ENCODE assay signal across 8 cellular contexts in the genomic region with DNA sequence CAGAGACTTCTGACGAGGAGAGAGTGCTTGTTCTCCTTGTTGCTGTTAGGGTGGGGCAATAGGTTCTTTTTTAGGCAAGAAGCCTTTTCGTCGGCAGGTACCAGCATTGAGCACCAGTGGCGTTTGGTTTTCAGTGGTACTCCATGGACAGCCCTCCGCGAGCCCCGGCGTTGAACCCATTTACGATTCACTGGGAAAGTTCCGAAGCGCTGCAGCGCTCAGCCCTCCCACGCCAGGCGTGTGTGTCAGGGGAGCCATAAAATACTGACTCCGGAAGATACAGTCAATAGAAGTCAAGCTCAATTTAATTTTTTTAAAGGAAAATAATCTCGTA. TPM values are rescaled to one million over a fixed set of nuclear protein-coding genes. Genes with fewer than 3 reads are reported as not detected.
A peak's percentile ranks its signal among the peaks of the same experiment; 100 is the strongest.
DNase-seq lines count a peak whose midpoint lies in the region; ATAC-seq and TF ChIP-seq lines count a peak whose summit lies in the region.

No MANE protein-coding gene starts in this region.

- H3K9me3 ChIP-seq in AG04450 (ENCODE audit: control insufficient read depth, insufficient read depth, low read length) (no peaks in the 10 kb centered on the region; the same call in 1 of the 2 replicates), heart right ventricle (no peaks in the 10 kb centered on the region), skeletal muscle satellite cell (replicated peaks; ENCODE audit: low read length) (no peaks in the 10 kb centered on the region)

- TF ChIP-seq CTCF in AG04450 (IDR thresholded peaks at IDR 0.05; ENCODE audit: low read depth, low read length) (no peak), heart right ventricle (IDR thresholded peaks at IDR 0.05) (peak in 1 of 9 donors; percentile 14)

- WGBS in heart right ventricle, 2 donors: 0 to 1% methylated on average over 16 of the region's 16 CpGs

- no peaks in the 10 kb centered on the region for H3K27me3 ChIP-seq in AG04450 (ENCODE audit: control insufficient read depth, insufficient read depth, low read length)
- H3K27me3 ChIP-seq in heart right ventricle: no peaks in the 10 kb centered on the region
- H3K27me3 ChIP-seq in skeletal muscle satellite cell (ENCODE audit: control insufficient read depth, insufficient read depth, low read length): no peaks in the 10 kb centered on the region

- peaks cover 0 to 48% (median 40%) of the 10 kb centered on the region in 9 donors for H3K4me1 ChIP-seq in heart right ventricle
- H3K4me1 ChIP-seq in skeletal muscle satellite cell (ENCODE audit: control insufficient read depth, insufficient read depth, low read length): peaks cover 35% of the 10 kb centered on the region

- peaks cover 12% of the 10 kb centered on the region for H3K36me3 Mint-ChIP-seq in activated T-helper 17 cell treated with anti-CD3 and anti-CD28 coated beads, Interleukin-2, amount 50 U/mL, for 72 hours (ENCODE audit: low read depth)

- H3K4me2 ChIP-seq in skeletal muscle satellite cell (ENCODE audit: low read length): peak overlapping the region; percentile 87

- H3K9ac ChIP-seq in skeletal muscle satellite cell (ENCODE audit: low read depth, low read length): peak overlapping the region; percentile 83

- H3K4me1 Mint-ChIP-seq in activated T-helper 17 cell treated with anti-CD3 and anti-CD28 coated beads, Interleukin-2, amount 50 U/mL, for 72 hours: peaks cover 6% of the 10 kb centered on the region

- H3K36me3 ChIP-seq in heart right ventricle (no peaks in the 10 kb centered on the region), skeletal muscle satellite cell (ENCODE audit: insufficient read depth, low read length) (peaks cover 6% of the 10 kb centered on the region)

- DNase-seq in AG04450 (ENCODE audit: low read depth, low spot score) (no peak), heart right ventricle (no peak), DMS114 treated with DMSO at 0.1 percent for 48 hours (lab: John Stamatoyannopoulos, UW; ENCODE audit: unreplicated experiment) (no peak), superior temporal gyrus (ENCODE audit: extremely low spot score) (no peak)

- H3K9me3 Mint-ChIP-seq in activated T-helper 17 cell treated with anti-CD3 and anti-CD28 coated beads, Interleukin-2, amount 50 U/mL, for 72 hours: no peaks in the 10 kb centered on the region

- CTCF ChIA-PET in AG04450 (lab: Charles Lee): interaction anchor here (0.9 to 1.3 kb wide), 3 partner anchors 16 to 68 kb away, joined by 3 to 5 read pairs (median 4); no protein-coding TSS in a partner anchor

- ATAC-seq in HG03439 (IDR thresholded peaks at IDR 0.05; ENCODE audit: unreplicated experiment) (peak; percentile 19), heart right ventricle (peak; percentile 40 to 73 (median 66)), GM21576 (IDR thresholded peaks at IDR 0.05; ENCODE audit: unreplicated experiment) (no peak)
- ATAC-seq in activated T-helper 17 cell treated with anti-CD3 and anti-CD28 coated beads, Interleukin-2, amount 50 U/mL, for 72 hours (replicated peaks): peak; percentile 45

- H3K4me3 ChIP-seq in AG04450 (ENCODE audit: low read depth, low read length): peak overlapping the region; percentile 82
- H3K4me3 ChIP-seq in heart right ventricle: peak overlapping the region; percentile 22 to 99 (median 95)
- peak overlapping the region; percentile 81 for H3K4me3 ChIP-seq in skeletal muscle satellite cell (ENCODE audit: low read length)

- H3K27me3 Mint-ChIP-seq in activated T-helper 17 cell treated with anti-CD3 and anti-CD28 coated beads, Interleukin-2, amount 50 U/mL, for 72 hours: no peaks in the 10 kb centered on the region

- POLR2A ChIA-PET in AG04450 (lab: Yijun Ruan, JAX): interaction anchor here (0.9 to 2.1 kb wide), 9 partner anchors 12 to 107 kb away, joined by 3 to 28 read pairs (median 5); no protein-coding TSS in a partner anchor

- no peak overlapping the region for H3K4me3 Mint-ChIP-seq in activated T-helper 17 cell treated with anti-CD3 and anti-CD28 coated beads, Interleukin-2, amount 50 U/mL, for 72 hours

- intact Hi-C loops in heart right ventricle (cut with DNase I): loop anchor here in 5 of 10 donors (5.0 to 10.0 kb wide), 4 partner anchors 73 to 137 kb away; no protein-coding TSS in a partner anchor

- H3K27ac Mint-ChIP-seq in activated T-helper 17 cell treated with anti-CD3 and anti-CD28 coated beads, Interleukin-2, amount 50 U/mL, for 72 hours: peak overlapping the region; percentile 86

- H3K27ac ChIP-seq in AG04450 (ENCODE audit: low read depth, low read length): peak overlapping the region; percentile 94
- H3K27ac ChIP-seq in heart right ventricle: peak overlapping the region; percentile 45 to 99 (median 96)

RNA-seq across cellular contexts. Expression of a gene that starts 0.5 kb away (rescaled TPM):
- polyA plus RNA-seq in AG04450 (2011; rRNA removed) (28.5 and 37.2 TPM in 2 replicates), heart right ventricle (10 to 100 TPM; 12.5 to 19.6 TPM)
- 21.8 and 49.8 TPM in 2 replicates for polyA minus RNA-seq in AG04450 (2011; rRNA and poly(A)+ RNA removed)
- 10 to 100 TPM; 51.3 to 61.3 TPM for total RNA-seq in activated T-helper 17 cell treated with anti-CD3 and anti-CD28 coated beads, Interleukin-2, amount 50 U/mL, for 72 hours
- 10 to 100 TPM; 28.6 to 44.1 (median 36.3) TPM for total RNA-seq in heart right ventricle
- total RNA-seq in skeletal muscle satellite cell (2012; rRNA removed): 26.1 and 27.5 TPM in 2 replicates
